Comparison of ENCODE assay signal across 8 cellular contexts in genomic region chr10:35378547-35379210, GRCh38. TPM values are rescaled to one million over a fixed set of nuclear protein-coding genes. Genes with fewer than 3 reads are reported as not detected.
DNase-seq lines count a peak whose midpoint lies in the region; ATAC-seq and TF ChIP-seq lines count a peak whose summit lies in the region.

No MANE protein-coding gene starts in this region.

- H3K27me3 ChIP-seq in dorsolateral prefrontal cortex = no peaks in the 10 kb centered on the region

- H3K9me3 Mint-ChIP-seq in activated CD8-positive, alpha-beta memory T cell treated with anti-CD3 and anti-CD28 coated beads, Interleukin-2, amount 10 ng/mL, durations not matched to agents 7 days and 5 days (ENCODE audit: low read depth) = no peaks in the 10 kb centered on the region

- DNase-seq in activated CD8-positive, alpha-beta memory T cell treated with anti-CD3 and anti-CD28 coated beads, Interleukin-2, amount 10 ng/mL, durations not matched to agents 7 days and 5 days = no peak
- DNase-seq in activated CD8-positive, alpha-beta memory T cell treated with anti-CD3 and anti-CD28 coated beads, Interleukin-2, amount 50 U/mL, for 48 hours = no peak
- DNase-seq in dorsolateral prefrontal cortex (no peak), NCI-H345 treated with DMSO at 0.1 percent for 48 hours (lab: John Stamatoyannopoulos, UW; ENCODE audit: unreplicated experiment) (no peak), SIG-M5 (lab: John Stamatoyannopoulos, UW) (no peak), DMS79 (lab: John Stamatoyannopoulos, UW) (no peak)
- DNase-seq in stimulated activated naive CD8-positive, alpha-beta T cell treated with anti-CD3 and anti-CD28 coated beads, Interleukin-15, Interleukin-2, amounts not matched to agents 100 U/mL and 50 U/mL, for 24 hours = peak; percentile 24

- no peak overlapping the region for H3K4me3 Mint-ChIP-seq in activated CD8-positive, alpha-beta memory T cell treated with anti-CD3 and anti-CD28 coated beads, Interleukin-2, amount 10 ng/mL, durations not matched to agents 7 days and 5 days

- no peaks in the 10 kb centered on the region for H3K27me3 Mint-ChIP-seq in activated CD8-positive, alpha-beta memory T cell treated with anti-CD3 and anti-CD28 coated beads, Interleukin-2, amount 10 ng/mL, durations not matched to agents 7 days and 5 days

- H3K36me3 Mint-ChIP-seq in activated CD8-positive, alpha-beta memory T cell treated with anti-CD3 and anti-CD28 coated beads, Interleukin-2, amount 10 ng/mL, durations not matched to agents 7 days and 5 days = peaks cover 3% of the 10 kb centered on the region

- H3K27ac Mint-ChIP-seq in activated CD8-positive, alpha-beta memory T cell treated with anti-CD3 and anti-CD28 coated beads, Interleukin-2, amount 10 ng/mL, durations not matched to agents 7 days and 5 days = peak overlapping the region; percentile 70

- peaks cover 42% of the 10 kb centered on the region for H3K4me1 Mint-ChIP-seq in activated CD8-positive, alpha-beta memory T cell treated with anti-CD3 and anti-CD28 coated beads, Interleukin-2, amount 10 ng/mL, durations not matched to agents 7 days and 5 days

- peak; percentile 47 for ATAC-seq in activated CD8-positive, alpha-beta memory T cell treated with anti-CD3 and anti-CD28 coated beads, Interleukin-2, amount 10 ng/mL, durations not matched to agents 7 days and 5 days
- ATAC-seq in HG03442 (IDR thresholded peaks at IDR 0.05; ENCODE audit: unreplicated experiment) = peak; percentile 35
- ATAC-seq in stimulated activated naive CD8-positive, alpha-beta T cell treated with anti-CD3 and anti-CD28 coated beads, Interleukin-15, Interleukin-2, amounts not matched to agents 100 U/mL and 50 U/mL, for 24 hours = peak; percentile 86

- peak overlapping the region in 1 of 59 donors; percentile 6 for H3K4me3 ChIP-seq in dorsolateral prefrontal cortex

- intact Hi-C loops in dorsolateral prefrontal cortex (cut with DNase I) = no loop called here

- H3K27ac ChIP-seq in dorsolateral prefrontal cortex = peak overlapping the region in 56 of 59 donors; percentile 2 to 89 (median 70)

- CTCF ChIA-PET in activated CD8-positive, alpha-beta memory T cell treated with anti-CD3 and anti-CD28 coated beads, Interleukin-2, amount 10 ng/mL, durations not matched to agents 7 days and 5 days (lab: Charles Lee) = no interaction called here

- no peak for TF ChIP-seq CTCF in dorsolateral prefrontal cortex (IDR thresholded peaks at IDR 0.05 in 54 of 56, conservative IDR thresholded peaks at IDR 0.05 in 2 of 56; ENCODE audit: low read depth in 1 of 56, partially characterized antibody in 56 of 56)

RNA-seq across cellular contexts. Expression of gene CCNY, which starts 42.4 kb away (rescaled TPM):
- total RNA-seq in activated CD8-positive, alpha-beta memory T cell treated with anti-CD3 and anti-CD28 coated beads, Interleukin-2, amount 10 ng/mL, durations not matched to agents 7 days and 5 days = 10 to 100 TPM; 47.0 to 51.5 TPM
- total RNA-seq in dorsolateral prefrontal cortex = 100 to 1,000 TPM in 53 of 120 experiments, 10 to 100 TPM in 67; 62.3 to 136 (median 97.7) TPM

Comparison
In these comparisons a context has a peak if more than half of its experiments do, and no peak if none do; other contexts are left out.
1. ATAC-seq: peak in every context shown above with its lines; median percentile 86 in stimulated activated naive CD8-positive, alpha-beta T cell treated with anti-CD3 and anti-CD28 coated beads, Interleukin-15, Interleukin-2, amounts not matched to agents 100 U/mL and 50 U/mL, for 24 hours; 47 in activated CD8-positive, alpha-beta memory T cell treated with anti-CD3 and anti-CD28 coated beads, Interleukin-2, amount 10 ng/mL, durations not matched to agents 7 days and 5 days; 35 in HG03442.